Comparison of ENCODE assay signal across 1 cellular context in the genomic region with DNA sequence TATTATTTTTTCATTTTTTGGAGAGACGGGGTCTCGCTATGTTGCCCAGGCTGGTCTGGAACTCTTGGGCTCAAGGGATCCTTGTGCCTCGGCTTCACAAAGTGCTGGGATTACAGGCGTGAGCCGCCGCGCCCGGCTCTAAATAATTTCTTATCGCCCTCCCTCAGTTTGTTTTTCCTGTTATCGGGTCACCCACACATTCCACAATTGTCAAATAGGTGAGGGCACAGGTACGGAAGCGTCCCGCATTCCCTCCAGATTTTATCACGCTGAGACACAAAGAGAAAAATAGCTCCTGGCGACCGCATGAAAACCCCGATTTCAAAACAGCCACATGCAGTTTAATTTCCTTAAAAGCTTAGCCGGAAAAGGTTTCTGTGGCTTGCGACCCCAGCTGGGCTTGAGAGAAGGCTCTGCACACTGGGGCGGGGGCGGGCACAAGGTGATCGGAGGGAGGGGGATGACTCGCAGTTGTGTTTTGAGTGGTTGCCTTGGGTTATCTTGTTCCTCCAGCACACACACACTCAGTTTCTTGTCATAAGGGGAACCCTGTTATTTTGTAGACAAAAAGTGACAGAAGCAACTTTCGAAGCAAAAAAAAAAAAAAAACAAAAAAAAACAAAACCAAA.
TF ChIP-seq lines count a peak whose summit lies in the region.

No MANE protein-coding gene starts in this region.

TF ChIP-seq in GM12878, 131 proteins besides CTCF, POLR2A, EP300 and RAD21 (continued from another document):
- TF ChIP-seq ZBTB4 (CRISPR knock-in tag; IDR thresholded peaks at IDR 0.05): no peak
- no peak for TF ChIP-seq POU2F2 (IDR thresholded peaks at IDR 0.05; ENCODE audit: borderline replicate concordance, low read depth, low read length)
- TF ChIP-seq, protein P1, sequence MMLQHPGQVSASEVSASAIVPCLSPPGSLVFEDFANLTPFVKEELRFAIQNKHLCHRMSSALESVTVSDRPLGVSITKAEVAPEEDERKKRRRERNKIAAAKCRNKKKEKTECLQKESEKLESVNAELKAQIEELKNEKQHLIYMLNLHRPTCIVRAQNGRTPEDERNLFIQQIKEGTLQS (IDR thresholded peaks at IDR 0.05; ENCODE audit: borderline replicate concordance, extremely low read depth, low read depth, low read length): no peak
- no peak for TF ChIP-seq ETV6 (conservative IDR thresholded peaks at IDR 0.05 in 1 of 2, IDR thresholded peaks at IDR 0.05 in 1 of 2; ENCODE audit: borderline replicate concordance in 1 of 2, low read depth in 1 of 2)
- TF ChIP-seq ZNF384 (IDR thresholded peaks at IDR 0.05; ENCODE audit: borderline replicate concordance, low read depth, low read length): peak; percentile 87; the same call in 1 of the 2 replicates
- TF ChIP-seq TAF1 (IDR thresholded peaks at IDR 0.05; ENCODE audit: borderline replicate concordance, low read depth, low read length): no peak
- TF ChIP-seq, protein P2, sequence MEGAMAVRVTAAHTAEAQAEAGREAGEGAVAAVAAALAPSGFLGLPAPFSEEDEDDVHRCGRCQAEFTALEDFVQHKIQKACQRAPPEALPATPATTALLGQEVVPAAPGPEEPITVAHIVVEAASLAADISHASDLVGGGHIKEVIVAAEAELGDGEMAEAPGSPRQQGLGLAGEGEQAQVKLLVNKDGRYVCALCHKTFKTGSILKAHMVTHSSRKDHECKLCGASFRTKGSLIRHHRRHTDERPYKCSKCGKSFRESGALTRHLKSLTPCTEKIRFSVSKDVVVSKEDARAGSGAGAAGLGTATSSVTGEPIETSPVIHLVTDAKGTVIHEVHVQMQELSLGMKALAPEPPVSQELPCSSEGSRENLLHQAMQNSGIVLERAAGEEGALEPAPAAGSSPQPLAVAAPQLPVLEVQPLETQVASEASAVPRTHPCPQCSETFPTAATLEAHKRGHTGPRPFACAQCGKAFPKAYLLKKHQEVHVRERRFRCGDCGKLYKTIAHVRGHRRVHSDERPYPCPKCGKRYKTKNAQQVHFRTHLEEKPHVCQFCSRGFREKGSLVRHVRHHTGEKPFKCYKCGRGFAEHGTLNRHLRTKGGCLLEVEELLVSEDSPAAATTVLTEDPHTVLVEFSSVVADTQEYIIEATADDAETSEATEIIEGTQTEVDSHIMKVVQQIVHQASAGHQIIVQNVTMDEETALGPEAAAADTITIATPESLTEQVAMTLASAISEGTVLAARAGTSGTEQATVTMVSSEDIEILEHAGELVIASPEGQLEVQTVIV (IDR thresholded peaks at IDR 0.05; ENCODE audit: borderline replicate concordance, partially characterized antibody): no peak
- TF ChIP-seq PML (IDR thresholded peaks at IDR 0.05; ENCODE audit: low read length): no peak
- TF ChIP-seq SUZ12 (IDR thresholded peaks at IDR 0.05; ENCODE audit: unreplicated experiment): no peak
- TF ChIP-seq YY1 (IDR thresholded peaks at IDR 0.05; ENCODE audit: low read depth, low read length): no peak
- no peak for TF ChIP-seq KLF5 (IDR thresholded peaks at IDR 0.05; ENCODE audit: partially characterized antibody)
